In genomic region chr16:21370791-21371190, GRCh38 we compare ENCODE assay signal across 8 cellular contexts.
DNase-seq lines count a peak whose midpoint lies in the region; ATAC-seq and TF ChIP-seq lines count a peak whose summit lies in the region.
"Not testable (repeated sequence)": the region's sequence is repeated elsewhere in the genome, so short reads cannot be mapped to it uniquely, and the experiment has no call there.

No MANE protein-coding gene starts in this region.

- DNase-seq in ACHN, result peak; percentile 57
- peak; percentile 29 for DNase-seq in ELF-1 (ENCODE audit: low read depth, low spot score)
- peak; percentile 37 for DNase-seq in HFF-Myc (ENCODE audit: extremely low read depth, low read depth)
- DNase-seq in NB4 (ENCODE audit: low read depth), result peak; percentile 28
- peak; percentile 62 for DNase-seq in astrocyte of the hippocampus (ENCODE audit: low read depth, low spot score)
- peak; percentile 71 to 76 for DNase-seq in fibroblast of lung (ENCODE audit: low read depth in 2 of 2)
- DNase-seq in iris pigment epithelial cell (ENCODE audit: low read depth), result peak; percentile 11

- not testable (repeated sequence) for H3K27me3 ChIP-seq in fibroblast of lung (ENCODE audit: control insufficient read depth, insufficient read depth, low read length)

- not testable (repeated sequence) for H3K9ac ChIP-seq in fibroblast of lung (ENCODE audit: insufficient read depth, low read length)

- H3K27ac ChIP-seq in fibroblast of lung (ENCODE audit: insufficient read depth, low read length), result not testable (repeated sequence)

- H4K20me1 ChIP-seq in fibroblast of lung (ENCODE audit: control insufficient read depth, extremely low read depth, insufficient read depth, low read length), result not testable (repeated sequence)

- in situ Hi-C loops in ACHN (cut with HindIII; ENCODE audit: low pct_ligation_motif_present, low pct_unique_long_range_greater_than_20kb, low sequenced_read_pairs), result not testable (repeated sequence)

- H3K4me2 ChIP-seq in fibroblast of lung (ENCODE audit: extremely low read depth, insufficient read depth, low read length), result not testable (repeated sequence)

- not testable (repeated sequence) for TF ChIP-seq POLR2A in NB4 (IDR thresholded peaks at IDR 0.05; ENCODE audit: extremely low read depth, insufficient read length)

- not testable (repeated sequence) for TF ChIP-seq CTCF in HFF-Myc (IDR thresholded peaks at IDR 0.05; ENCODE audit: low read depth, low read length, missing control alignments); NB4 (IDR thresholded peaks at IDR 0.05; ENCODE audit: low read depth, low read length); fibroblast of lung (conservative IDR thresholded peaks at IDR 0.05 in 1 of 2, IDR thresholded peaks at IDR 0.05 in 1 of 2; ENCODE audit: low read depth in 1 of 2, low read length in 2 of 2)

- H3K9me3 ChIP-seq in fibroblast of lung (ENCODE audit: control insufficient read depth, insufficient read depth, low read depth, low read length), result not testable (repeated sequence)

- not testable (repeated sequence) for H3K36me3 ChIP-seq in fibroblast of lung (ENCODE audit: control insufficient read depth, insufficient read depth, low read length)

- not testable (repeated sequence) for H3K4me1 ChIP-seq in fibroblast of lung (ENCODE audit: control insufficient read depth, extremely low read depth, insufficient read depth, low read length)

- H3K4me3 ChIP-seq in HFF-Myc (replicated peaks; ENCODE audit: low read depth, low read length); NB4 (ENCODE audit: low read depth, low read length); fibroblast of lung (replicated peaks in 1 of 4; ENCODE audit: control extremely low read depth in 1 of 4, insufficient read depth in 1 of 4, low read depth in 3 of 4, low read length in 4 of 4): not testable (repeated sequence)

- not testable (repeated sequence) for H3K79me2 ChIP-seq in fibroblast of lung (ENCODE audit: control insufficient read depth, insufficient read depth, low read length)

- not testable (repeated sequence) for H2AFZ ChIP-seq in fibroblast of lung (ENCODE audit: low read length)

- peak; percentile 44; the same call in 1 of the 3 replicates for ATAC-seq in SK-N-SH treated with all-trans-retinoic acid at 6 μM for 48 hours

Comparison
In these comparisons a context has a peak if more than half of its experiments do, and no peak if none do; other contexts are left out.
1. DNase-seq: peak in every context shown above with its lines; median percentile 74 in fibroblast of lung; 62 in astrocyte of the hippocampus; 57 in ACHN; 37 in HFF-Myc; 29 in ELF-1; 28 in NB4; 11 in iris pigment epithelial cell.